Comparison of ENCODE assay signal across 35 cellular contexts in genomic region chr11:131717616-131718015, GRCh38.
DNase-seq lines count a peak whose midpoint lies in the region; ATAC-seq and TF ChIP-seq lines count a peak whose summit lies in the region.
"Had no signal": no experiment of that assay in that cellular context is flagged by ENCODE, and none has a peak within 500 bp of the region (broad histone marks: within the 10 kb centered on the region; RNA-seq: fewer than 3 reads in every experiment).

No MANE protein-coding gene starts in this region.

- no peak overlapping the region for H3K4ac ChIP-seq in mesenchymal stem cell (ENCODE audit: low read depth in 1 of 2, low read length in 2 of 2)

- TF ChIP-seq EP300 in SK-N-SH (IDR thresholded peaks at IDR 0.05; ENCODE audit: borderline replicate concordance in 1 of 2, low read depth in 1 of 2, low read length in 1 of 2) = no peak; a peak in 1 of 4 replicates

- POLR2A ChIA-PET in SK-N-SH (lab: Yijun Ruan, JAX) = interaction anchor here (0.6 kb wide), 1 partner anchor 173 kb away, joined by 3 read pairs; no protein-coding TSS in a partner anchor

- H3F3A ChIP-seq in SK-N-SH (replicated peaks; ENCODE audit: insufficient read depth) = no peaks in the 10 kb centered on the region
- H3F3A ChIP-seq in smooth muscle cell (ENCODE audit: low read depth) = no peaks in the 10 kb centered on the region

- no peak overlapping the region for H3K4me2 ChIP-seq in SK-N-SH
- H3K4me2 ChIP-seq in mesenchymal stem cell (ENCODE audit: low read length, poor library complexity, severe bottlenecking) = no peak overlapping the region
- no peak overlapping the region for H3K4me2 ChIP-seq in smooth muscle cell
- H3K4me2 ChIP-seq: A549; BLaER1; BLaER1 treated with 17β-estradiol and CSF1 and Interleukin-3, amounts not matched to agents 10 nM and 100 nM had no signal

- H3K4me1 Mint-ChIP-seq in endodermal cell = peaks cover 6% of the 10 kb centered on the region
- H3K4me1 Mint-ChIP-seq: B cell; CD14-positive monocyte; CD4-positive, alpha-beta memory T cell; CD4-positive, CD25-positive, alpha-beta regulatory T cell; CD8-positive, alpha-beta memory T cell had no signal

- no peaks in the 10 kb centered on the region for H3K36me3 Mint-ChIP-seq in endodermal cell (ENCODE audit: low read depth)
- H3K36me3 Mint-ChIP-seq: CD14-positive monocyte; CD4-positive, alpha-beta memory T cell; CD4-positive, CD25-positive, alpha-beta regulatory T cell; CD8-positive, alpha-beta memory T cell; CD8-positive, alpha-beta T cell had no signal

- no peak overlapping the region for H3K4me3 Mint-ChIP-seq in endodermal cell
- H3K4me3 Mint-ChIP-seq: B cell; CD14-positive monocyte; CD4-positive, alpha-beta memory T cell; CD4-positive, alpha-beta T cell; CD4-positive, CD25-positive, alpha-beta regulatory T cell; CD8-positive, alpha-beta memory T cell; CD8-positive, alpha-beta T cell had no signal

- WGBS in SK-N-SH (ENCODE audit: low lambda C conversion rate) = 23% methylated on average over 2 of the region's 2 CpGs
- 93% methylated on average over 1 of the region's 2 CpGs for WGBS in mesenchymal stem cell
- WGBS in smooth muscle cell (ENCODE audit: low lambda C conversion rate) = 56% methylated on average over 2 of the region's 2 CpGs
- 82% methylated on average over 2 of the region's 2 CpGs; no CpG with 5 or more reads in 1 of the 2 experiments for WGBS in endodermal cell (ENCODE audit: insufficient coverage in 1 of 2, insufficient read length in 1 of 2), 2 experiments

- H4K20me1 ChIP-seq in SK-N-SH (ENCODE audit: insufficient read depth) = no peaks in the 10 kb centered on the region
- no peaks in the 10 kb centered on the region for H4K20me1 ChIP-seq in smooth muscle cell (ENCODE audit: low read depth)
- H4K20me1 ChIP-seq: BLaER1; BLaER1 treated with 17β-estradiol and CSF1 and Interleukin-3, amounts not matched to agents 10 nM and 100 nM had no signal

- H3K27ac ChIP-seq in SK-N-SH (ENCODE audit: low read depth in 2 of 2, low read length in 1 of 2) (no peak overlapping the region), mesenchymal stem cell (ENCODE audit: low read length, poor library complexity, severe bottlenecking) (no peak overlapping the region), smooth muscle cell (ENCODE audit: low read depth) (no peak overlapping the region), endodermal cell (ENCODE audit: low read depth, low read length) (no peak overlapping the region)
- H3K27ac ChIP-seq: 22Rv1; A549; BLaER1; BLaER1 treated with 17β-estradiol and CSF1 and Interleukin-3, amounts not matched to agents 10 nM and 100 nM; C4-2B had no signal

- no peaks in the 10 kb centered on the region for H3K36me3 ChIP-seq in SK-N-SH (replicated peaks in 1 of 2; ENCODE audit: control insufficient read depth in 1 of 2, insufficient read depth in 2 of 2, low read length in 1 of 2)
- H3K36me3 ChIP-seq in mesenchymal stem cell (ENCODE audit: control insufficient read depth in 1 of 2, insufficient read depth in 2 of 2, low read depth in 1 of 2, low read length in 2 of 2) = no peaks in the 10 kb centered on the region
- no peaks in the 10 kb centered on the region for H3K36me3 ChIP-seq in smooth muscle cell (ENCODE audit: low read depth)
- H3K36me3 ChIP-seq in endodermal cell (ENCODE audit: control insufficient read depth, insufficient read depth, low read length) = no peaks in the 10 kb centered on the region
- H3K36me3 ChIP-seq: BE2C; BLaER1; BLaER1 treated with 17β-estradiol and CSF1 and Interleukin-3, amounts not matched to agents 10 nM and 100 nM had no signal

- no peak overlapping the region for H3K9ac ChIP-seq in SK-N-SH
- no peak overlapping the region for H3K9ac ChIP-seq in mesenchymal stem cell (ENCODE audit: low read length)
- H3K9ac ChIP-seq in smooth muscle cell (ENCODE audit: low read depth) = no peak overlapping the region
- no peak overlapping the region for H3K9ac ChIP-seq in endodermal cell (ENCODE audit: extremely low read depth, low read length, poor library complexity, severe bottlenecking)
- H3K9ac ChIP-seq: BLaER1; BLaER1 treated with 17β-estradiol and CSF1 and Interleukin-3, amounts not matched to agents 10 nM and 100 nM had no signal

- H3K27me3 Mint-ChIP-seq in endodermal cell (ENCODE audit: insufficient read depth) = peaks cover 2% of the 10 kb centered on the region
- H3K27me3 Mint-ChIP-seq: CD4-positive, alpha-beta memory T cell; CD4-positive, alpha-beta T cell; CD4-positive, CD25-positive, alpha-beta regulatory T cell had no signal

- H2AK5ac ChIP-seq in mesenchymal stem cell (ENCODE audit: low read length, severe bottlenecking) = no peak overlapping the region

- H4K91ac ChIP-seq in mesenchymal stem cell (ENCODE audit: low read length) = no peak overlapping the region

- H3K14ac ChIP-seq in mesenchymal stem cell (ENCODE audit: low read length in 2 of 2) = no peak overlapping the region

- H2BK12ac ChIP-seq in mesenchymal stem cell (ENCODE audit: low read length in 2 of 2) = no peak overlapping the region

- H3K4me3 ChIP-seq in SK-N-SH (ENCODE audit: low read depth in 2 of 2, low read length in 1 of 2) (no peak overlapping the region), mesenchymal stem cell (ENCODE audit: insufficient read depth in 1 of 2, low read depth in 1 of 2, low read length in 2 of 2) (no peak overlapping the region), smooth muscle cell (no peak overlapping the region), endodermal cell (ENCODE audit: low read length) (no peak overlapping the region)
- H3K4me3 ChIP-seq: A549; BLaER1; BLaER1 treated with 17β-estradiol and CSF1 and Interleukin-3, amounts not matched to agents 10 nM and 100 nM had no signal

- H2BK15ac ChIP-seq in mesenchymal stem cell (ENCODE audit: low read depth, poor library complexity, severe bottlenecking) = no peak overlapping the region

- ATAC-seq in SK-N-SH treated with all-trans-retinoic acid at 6 μM for 48 hours = no peak
- ATAC-seq: A549; CD8-positive, alpha-beta T cell had no signal

- no peaks in the 10 kb centered on the region; a peak in 1 of 4 replicates for H3K4me1 ChIP-seq in SK-N-SH (ENCODE audit: control insufficient read depth in 1 of 2, insufficient read depth in 2 of 2, low read depth in 1 of 2, low read length in 1 of 2)
- H3K4me1 ChIP-seq in mesenchymal stem cell (ENCODE audit: control insufficient read depth, insufficient read depth, low read depth, low read length) = no peaks in the 10 kb centered on the region
- H3K4me1 ChIP-seq in smooth muscle cell (ENCODE audit: low read depth) = no peaks in the 10 kb centered on the region
- peaks cover 5% of the 10 kb centered on the region for H3K4me1 ChIP-seq in endodermal cell (ENCODE audit: control insufficient read depth, insufficient read depth, low read length)
- H3K4me1 ChIP-seq: A549; BE2C; BLaER1; BLaER1 treated with 17β-estradiol and CSF1 and Interleukin-3, amounts not matched to agents 10 nM and 100 nM; Caco-2 had no signal

- no peak overlapping the region for H3K27ac Mint-ChIP-seq in endodermal cell
- H3K27ac Mint-ChIP-seq: B cell; CD14-positive monocyte; CD4-positive, alpha-beta memory T cell; CD4-positive, alpha-beta T cell; CD4-positive, CD25-positive, alpha-beta regulatory T cell; CD8-positive, alpha-beta memory T cell; CD8-positive, alpha-beta T cell had no signal

- no peak for DNase-seq in SK-N-SH
- no peak for DNase-seq in mesenchymal stem cell
- peak; percentile 13 for DNase-seq in pons (ENCODE audit: low spot score)
- no peak for DNase-seq in smooth muscle cell (lab: John Stamatoyannopoulos, UW; ENCODE audit: unreplicated experiment)
- no peak for DNase-seq in activated CD8-positive, alpha-beta memory T cell treated with anti-CD3 and anti-CD28 coated beads, Interleukin-2, amount 50 U/mL, for 4 hours
- DNase-seq in endodermal cell = no peak
- no peak for DNase-seq in stimulated activated CD4-positive, alpha-beta T cell treated with anti-CD3 and anti-CD28 coated beads, Interleukin-4, amount 100 ng/mL, for 1 hour
- DNase-seq: 8988T; ACHN; AML-193; BE2C; C1 segment of cervical spinal cord; Caco-2; Calu3; CD4-positive, alpha-beta memory T cell; CD4-positive, alpha-beta T cell; CD4-positive, CD25-positive, alpha-beta regulatory T cell; CD8-positive, alpha-beta memory T cell; CD8-positive, alpha-beta T cell; COR-L47; DMS 273 treated with DMSO at 0.1 percent for 48 hours; DMS153; DMS53; DMS79; DMS79 treated with DMSO at 0.1 percent for 48 hours; DND-41; EL had no signal

- TF ChIP-seq CTCF in SK-N-SH (IDR thresholded peaks at IDR 0.05) (no peak), smooth muscle cell (IDR thresholded peaks at IDR 0.05; ENCODE audit: borderline replicate concordance, insufficient read depth, poor library complexity, severe bottlenecking) (no peak), endodermal cell (conservative IDR thresholded peaks at IDR 0.05) (no peak)

- H3K27me3 ChIP-seq in SK-N-SH (ENCODE audit: insufficient read depth) = peaks cover 9% of the 10 kb centered on the region
- peaks cover 8 to 11% of the 10 kb centered on the region in 2 experiments for H3K27me3 ChIP-seq in mesenchymal stem cell (ENCODE audit: control insufficient read depth in 1 of 2, insufficient read depth in 1 of 2, low read length in 2 of 2)
- peaks cover 11% of the 10 kb centered on the region for H3K27me3 ChIP-seq in smooth muscle cell (ENCODE audit: low read depth)
- no peaks in the 10 kb centered on the region for H3K27me3 ChIP-seq in endodermal cell (ENCODE audit: control insufficient read depth, insufficient read depth, low read length, poor library complexity, severe bottlenecking)
- H3K27me3 ChIP-seq: BE2C; BLaER1 treated with 17β-estradiol and CSF1 and Interleukin-3, amounts not matched to agents 10 nM and 100 nM had no signal

- no peaks in the 10 kb centered on the region for H3K9me3 Mint-ChIP-seq in endodermal cell
- H3K9me3 Mint-ChIP-seq: CD8-positive, alpha-beta T cell had no signal

- no peak overlapping the region for H3K23ac ChIP-seq in mesenchymal stem cell (ENCODE audit: low read length in 2 of 2)

- H3K79me2 ChIP-seq in SK-N-SH (ENCODE audit: insufficient read depth) = no peaks in the 10 kb centered on the region
- H3K79me2 ChIP-seq in smooth muscle cell (ENCODE audit: low read depth) = no peaks in the 10 kb centered on the region

- H2AFZ ChIP-seq in SK-N-SH (ENCODE audit: low read depth) (no peak overlapping the region), mesenchymal stem cell (ENCODE audit: low read depth, low read length) (no peak overlapping the region), smooth muscle cell (ENCODE audit: low read depth) (no peak overlapping the region)

- peak overlapping the region; percentile 44 for H2BK5ac ChIP-seq in mesenchymal stem cell (ENCODE audit: low read depth, low read length, poor library complexity, severe bottlenecking)

- no peak overlapping the region for H2BK120ac ChIP-seq in mesenchymal stem cell (ENCODE audit: low read depth, low read length)

- H3K9me2 ChIP-seq in SK-N-SH = no peaks in the 10 kb centered on the region

- CTCF ChIA-PET in SK-N-SH (lab: Yijun Ruan, JAX) = interaction anchor here (1.4 to 9.7 kb wide), 2 partner anchors 23 to 150 kb away, joined by 3 to 49 read pairs; no protein-coding TSS in a partner anchor

- no peak for TF ChIP-seq RAD21 in SK-N-SH (IDR thresholded peaks at IDR 0.05; ENCODE audit: low read length)

- no peak overlapping the region for H4K8ac ChIP-seq in mesenchymal stem cell (ENCODE audit: low read length)

- H3K18ac ChIP-seq in mesenchymal stem cell (ENCODE audit: low read depth in 1 of 2, low read length in 2 of 2) = no peak overlapping the region

- H3K9me3 ChIP-seq in SK-N-SH (no peaks in the 10 kb centered on the region), mesenchymal stem cell (ENCODE audit: control insufficient read depth, low read length) (no peaks in the 10 kb centered on the region), smooth muscle cell (replicated peaks; ENCODE audit: low read depth) (no peaks in the 10 kb centered on the region), endodermal cell (ENCODE audit: control insufficient read depth, low read length) (no peaks in the 10 kb centered on the region)
- H3K9me3 ChIP-seq: A549, BE2C had no signal

- no peaks in the 10 kb centered on the region for H3K79me1 ChIP-seq in mesenchymal stem cell (replicated peaks; ENCODE audit: low read length, poor library complexity, severe bottlenecking)
